8 cellular contexts compared by ENCODE assay signal in the genomic region with DNA sequence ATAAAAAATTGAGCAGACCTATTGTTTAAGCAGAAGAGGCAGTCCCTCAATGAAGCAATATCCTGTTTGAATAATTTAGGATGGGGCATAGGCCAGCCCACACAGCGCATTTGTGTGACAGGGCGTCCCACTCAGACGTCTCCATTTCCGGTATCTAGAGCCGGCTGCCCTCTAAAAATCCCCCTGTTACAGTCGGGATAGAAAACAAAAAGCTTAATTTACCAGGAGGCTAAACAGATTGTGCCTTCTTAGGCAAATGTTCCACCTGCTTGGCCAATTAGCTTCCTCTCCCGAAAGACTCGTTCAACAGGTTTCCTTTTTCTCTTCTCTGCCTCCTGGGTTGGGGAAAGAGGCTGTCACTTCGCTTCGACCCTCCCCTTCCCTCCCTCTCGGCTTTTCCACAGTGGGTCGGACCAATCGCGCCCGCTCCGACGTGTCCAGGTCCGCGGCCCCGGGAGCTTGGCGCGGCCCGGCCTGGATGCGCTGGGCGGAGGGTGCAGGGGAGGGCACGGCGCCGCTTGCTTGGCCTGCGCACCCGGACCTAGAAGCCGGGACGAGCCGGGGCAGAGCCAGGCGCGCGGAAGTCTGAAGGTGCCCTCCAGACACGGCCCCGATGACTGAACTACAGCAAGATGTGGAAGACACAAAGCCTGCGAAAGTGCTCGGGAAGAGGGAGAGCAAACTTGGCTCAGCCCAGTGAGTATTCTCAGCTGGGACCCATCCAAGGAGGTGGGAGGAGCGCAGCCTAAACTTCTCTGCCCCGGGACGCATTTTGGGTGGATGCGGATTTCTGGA. TPM values are rescaled to one million over a fixed set of nuclear protein-coding genes. Genes with fewer than 3 reads are reported as not detected.
DNase-seq lines count a peak whose midpoint lies in the region; ATAC-seq lines count a peak whose summit lies in the region.

A gene with protein sequence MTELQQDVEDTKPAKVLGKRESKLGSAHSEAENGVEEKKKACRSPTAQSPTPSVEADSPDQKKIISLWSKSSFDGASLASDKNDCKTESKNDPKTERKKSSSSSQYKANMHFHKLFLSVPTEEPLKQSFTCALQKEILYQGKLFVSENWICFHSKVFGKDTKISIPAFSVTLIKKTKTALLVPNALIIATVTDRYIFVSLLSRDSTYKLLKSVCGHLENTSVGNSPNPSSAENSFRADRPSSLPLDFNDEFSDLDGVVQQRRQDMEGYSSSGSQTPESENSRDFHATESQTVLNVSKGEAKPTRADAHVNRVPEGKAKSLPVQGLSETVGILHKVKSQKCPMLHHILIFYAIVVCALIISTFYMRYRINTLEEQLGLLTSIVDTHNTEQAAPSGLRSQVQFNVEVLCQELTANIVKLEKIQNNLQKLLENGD (plus strand): TSS at position 416 of the 795 bp plus-strand sequence. CDS start 198 bp downstream, at position 614.

- peak within 1 kb of the TSS; percentile 59 for H3K4me3 ChIP-seq in SJCRH30

- no peaks in the 10 kb centered on the region for H3K27me3 ChIP-seq in SJCRH30

- H3K9me3 ChIP-seq in SJCRH30 (replicated peaks): no peaks in the 10 kb centered on the region

- H3K36me3 ChIP-seq in SJCRH30: no peaks in the 10 kb centered on the region

- H3K27ac ChIP-seq in SJCRH30 (peak within 1 kb of the TSS; percentile 41), substantia nigra (ENCODE audit: low read depth, low read length, poor library complexity, severe bottlenecking) (peak within 1 kb of the TSS; percentile 86)

- no peaks in the 10 kb centered on the region for H3K4me1 ChIP-seq in SJCRH30

- peak; percentile 84 for ATAC-seq in GM21360 (IDR thresholded peaks at IDR 0.05; ENCODE audit: unreplicated experiment)

- DNase-seq in COLO829 (ENCODE audit: low spot score): peak; percentile 40
- peak; percentile 86 for DNase-seq in HT1080 (ENCODE audit: low read depth)
- peak; percentile 77 to 84 for DNase-seq in SJCRH30
- peak; percentile 66 for DNase-seq in activated naive CD4-positive, alpha-beta T cell treated with anti-CD3 and anti-CD28 coated beads, Interleukin-2, amount 50 U/mL, for 16 hours
- peak; percentile 87 for DNase-seq in globus pallidus (ENCODE audit: low spot score)
- peak; percentile 63 for DNase-seq in non-pigmented ciliary epithelial cell (ENCODE audit: low read depth)
- peak; percentile 16 to 88 (median 76) for DNase-seq in substantia nigra (lab: John Stamatoyannopoulos, UW)

RNA-seq across cellular contexts. Expression of the gene that starts here (rescaled TPM):
- total RNA-seq in HT1080 (2014; rRNA removed; shearing (Covaris generic)): 5.2 and 8.1 TPM in 2 replicates
- 4.8 and 6.3 TPM in 2 replicates for polyA plus RNA-seq in HT1080 (2015; cell fraction: cytosol; rRNA removed)
- 5.7 and 6.6 TPM in 2 replicates for polyA plus RNA-seq in HT1080 (2015; cell fraction: nucleus; rRNA removed)
- total RNA-seq in SJCRH30 (2014; rRNA removed; shearing (Covaris generic)): 12.1 and 14.3 TPM in 2 replicates

Comparison
In these comparisons a context has a peak if more than half of its experiments do, and no peak if none do; other contexts are left out.
1. Peak in every context shown above with its lines: DNase-seq, ATAC-seq, H3K4me3 ChIP-seq and H3K27ac ChIP-seq.